ENCODE assay signal across 8 cellular contexts in the genomic region with DNA sequence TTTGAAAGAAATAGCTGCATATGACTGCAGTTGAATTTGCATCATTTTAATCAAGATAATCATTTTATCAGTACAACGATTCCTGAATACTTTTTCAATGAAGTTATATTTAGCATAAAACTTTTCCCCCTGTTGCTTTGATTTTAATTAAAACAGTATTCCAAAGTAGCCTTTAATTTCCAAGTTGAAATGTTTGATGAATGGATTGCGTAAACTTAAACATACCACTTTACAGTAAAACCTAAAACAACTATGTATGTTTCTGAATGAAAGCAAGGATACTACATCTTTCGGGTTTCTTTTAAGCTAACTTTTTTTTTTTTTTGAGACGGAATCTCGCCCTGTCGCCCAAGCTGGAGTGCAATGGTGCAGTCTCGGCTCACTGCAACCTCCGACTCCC. TPM values are rescaled to one million over a fixed set of nuclear protein-coding genes. Genes with fewer than 3 reads are reported as not detected.
DNase-seq lines count a peak whose midpoint lies in the region; ATAC-seq and TF ChIP-seq lines count a peak whose summit lies in the region.

No MANE protein-coding gene starts in this region.

- H3K27ac Mint-ChIP-seq in activated CD8-positive, alpha-beta memory T cell treated with anti-CD3 and anti-CD28 coated beads, Interleukin-2, amount 10 ng/mL, durations not matched to agents 7 days and 5 days = peak overlapping the region; percentile 88

- H3K27me3 Mint-ChIP-seq in activated CD8-positive, alpha-beta memory T cell treated with anti-CD3 and anti-CD28 coated beads, Interleukin-2, amount 10 ng/mL, durations not matched to agents 7 days and 5 days = no peaks in the 10 kb centered on the region

- H3K9me3 ChIP-seq in adipocyte (ENCODE audit: control insufficient read depth, low read length) = no peaks in the 10 kb centered on the region
- no peaks in the 10 kb centered on the region for H3K9me3 ChIP-seq in left lung
- H3K9me3 ChIP-seq in thymus (ENCODE audit: control insufficient read depth) = no peaks in the 10 kb centered on the region

- 87% methylated on average over 8 of the region's 8 CpGs for WGBS in thymus

- H3K4me3 Mint-ChIP-seq in activated CD8-positive, alpha-beta memory T cell treated with anti-CD3 and anti-CD28 coated beads, Interleukin-2, amount 10 ng/mL, durations not matched to agents 7 days and 5 days = peak overlapping the region; percentile 90

- peak overlapping the region; percentile 91 to 96 for H3K27ac ChIP-seq in left lung
- no peak overlapping the region for H3K27ac ChIP-seq in thymus (ENCODE audit: low read depth)

- CTCF ChIA-PET in activated CD8-positive, alpha-beta memory T cell treated with anti-CD3 and anti-CD28 coated beads, Interleukin-2, amount 10 ng/mL, durations not matched to agents 7 days and 5 days (lab: Charles Lee) = interaction anchor here (1.2 to 2.9 kb wide), 3 partner anchors 9 to 101 kb away, joined by 5 to 21 read pairs (median 9); a partner anchor contains a TSS

- no peak for TF ChIP-seq CTCF in left lung (IDR thresholded peaks at IDR 0.05)

- H3K36me3 ChIP-seq in adipocyte (ENCODE audit: control insufficient read depth, insufficient read depth, low read length, severe bottlenecking) (no peaks in the 10 kb centered on the region), left lung (peaks cover 0 to 11% of the 10 kb centered on the region in 2 donors), thymus (ENCODE audit: control insufficient read depth, insufficient read depth) (no peaks in the 10 kb centered on the region)

- DNase-seq in activated CD8-positive, alpha-beta memory T cell treated with anti-CD3 and anti-CD28 coated beads, Interleukin-2, amount 10 ng/mL, durations not matched to agents 7 days and 5 days = no peak
- DNase-seq in activated CD8-positive, alpha-beta memory T cell treated with anti-CD3 and anti-CD28 coated beads, Interleukin-2, amount 50 U/mL, for 48 hours = no peak
- DNase-seq in adipocyte (ENCODE audit: low read depth) (peak; percentile 28), left lung (no peak), NCI-H2171 treated with DMSO at 0.1 percent for 48 hours (lab: John Stamatoyannopoulos, UW) (no peak)
- DNase-seq in activated effector memory CD4-positive, alpha-beta T cell treated with anti-CD3 and anti-CD28 coated beads, Interleukin-2, amount 50 U/mL, for 16 hours = no peak

- no peak for ATAC-seq in activated CD8-positive, alpha-beta memory T cell treated with anti-CD3 and anti-CD28 coated beads, Interleukin-2, amount 10 ng/mL, durations not matched to agents 7 days and 5 days
- ATAC-seq in left lung = no peak
- no peak for ATAC-seq in GM18520 (IDR thresholded peaks at IDR 0.05; ENCODE audit: unreplicated experiment)

- peaks cover 23% of the 10 kb centered on the region for H3K4me1 Mint-ChIP-seq in activated CD8-positive, alpha-beta memory T cell treated with anti-CD3 and anti-CD28 coated beads, Interleukin-2, amount 10 ng/mL, durations not matched to agents 7 days and 5 days

- peak overlapping the region; percentile 91 for H3K9ac ChIP-seq in adipocyte (ENCODE audit: low read length)

- H3K36me3 Mint-ChIP-seq in activated CD8-positive, alpha-beta memory T cell treated with anti-CD3 and anti-CD28 coated beads, Interleukin-2, amount 10 ng/mL, durations not matched to agents 7 days and 5 days = peaks cover 5% of the 10 kb centered on the region

- peaks cover 14% of the 10 kb centered on the region for H3K4me1 ChIP-seq in adipocyte (ENCODE audit: control insufficient read depth, insufficient read depth, low read length)
- peaks cover 8 to 39% of the 10 kb centered on the region in 2 donors for H3K4me1 ChIP-seq in left lung
- peaks cover 2% of the 10 kb centered on the region for H3K4me1 ChIP-seq in thymus (ENCODE audit: control insufficient read depth, insufficient read depth, low read length)

- intact Hi-C loops in left lung (cut with DNase I) = no loop called here

- no peaks in the 10 kb centered on the region for H3K9me3 Mint-ChIP-seq in activated CD8-positive, alpha-beta memory T cell treated with anti-CD3 and anti-CD28 coated beads, Interleukin-2, amount 10 ng/mL, durations not matched to agents 7 days and 5 days (ENCODE audit: low read depth)

- H3K27me3 ChIP-seq in adipocyte (replicated peaks; ENCODE audit: control insufficient read depth, insufficient read depth, low read length) (no peaks in the 10 kb centered on the region), left lung (no peaks in the 10 kb centered on the region), thymus (ENCODE audit: control insufficient read depth, insufficient read depth) (no peaks in the 10 kb centered on the region)

- H3K4me3 ChIP-seq in adipocyte (ENCODE audit: low read length) (peak overlapping the region; percentile 97), left lung (peak overlapping the region; percentile 63 to 95), thymus (ENCODE audit: low read length) (peak overlapping the region; percentile 76)

RNA-seq across cellular contexts. Expression of a gene that starts 1.4 kb away (rescaled TPM):
- 10 to 100 TPM; 17.3 to 20.4 TPM for total RNA-seq in activated CD8-positive, alpha-beta memory T cell treated with anti-CD3 and anti-CD28 coated beads, Interleukin-2, amount 10 ng/mL, durations not matched to agents 7 days and 5 days
- total RNA-seq in left lung = 10 to 100 TPM; 16.0 to 16.7 TPM
- 12.7 TPM for polyA plus RNA-seq in thymus

RNA-seq across cellular contexts. Expression of a gene that starts 25.1 kb away (rescaled TPM):
- total RNA-seq in activated CD8-positive, alpha-beta memory T cell treated with anti-CD3 and anti-CD28 coated beads, Interleukin-2, amount 10 ng/mL, durations not matched to agents 7 days and 5 days = 10 to 100 TPM; 69.9 to 77.8 TPM
- total RNA-seq in left lung = 10 to 100 TPM; 58.0 to 64.1 TPM
- 147 TPM for polyA plus RNA-seq in thymus

RNA-seq across cellular contexts. Expression of a gene that starts 53.9 kb away (rescaled TPM):
- total RNA-seq in activated CD8-positive, alpha-beta memory T cell treated with anti-CD3 and anti-CD28 coated beads, Interleukin-2, amount 10 ng/mL, durations not matched to agents 7 days and 5 days = 10 to 100 TPM; 44.3 to 49.7 TPM
- total RNA-seq in left lung = 10 to 100 TPM; 38.2 to 47.3 TPM
- polyA plus RNA-seq in thymus = 62.0 TPM
